ENCODE assay signal across 8 cellular contexts in genomic region chr11:5808500-5809121, GRCh38.
DNase-seq lines count a peak whose midpoint lies in the region; ATAC-seq and TF ChIP-seq lines count a peak whose summit lies in the region.

Gene OR52N2 (plus strand): TSS chr11:5808924. CDS start chr11:5820336, 11,412 bp downstream.

- TF ChIP-seq CTCF in AG04449 (IDR thresholded peaks at IDR 0.05; ENCODE audit: insufficient read depth, low read length, missing control alignments) = peak; percentile 78

- POLR2A ChIA-PET in AG04449 (lab: Yijun Ruan, JAX) = no interaction called here

- peak within 1 kb of the TSS; percentile 64 for H3K4me3 ChIP-seq in AG04449 (ENCODE audit: low read depth, low read length)

- DNase-seq in AG04449 (ENCODE audit: low read depth, low spot score) (peak; percentile 16), NCI-H226 (peak; percentile 47), medulla oblongata (ENCODE audit: extremely low spot score) (peak; percentile 91)
- DNase-seq in activated CD4-positive, alpha-beta T cell treated with anti-CD3 and anti-CD28 coated beads, Interleukin-2, amount 50 U/mL, for 4 hours = peak; percentile 65 to 70
- DNase-seq in effector CD4-positive, alpha-beta T cell = peak; percentile 66
- peak; percentile 61 for DNase-seq in stimulated activated CD8-positive, alpha-beta memory T cell treated with anti-CD3 and anti-CD28 coated beads, Interleukin-12 subunit alpha, Interleukin-12 subunit beta, amount 100 ng/mL, for 1 hour (ENCODE audit: low read depth)

- ATAC-seq in GM18508 (IDR thresholded peaks at IDR 0.05; ENCODE audit: insufficient read depth, unreplicated experiment) (peak; percentile 88), HG03039 (IDR thresholded peaks at IDR 0.05; ENCODE audit: unreplicated experiment) (peak; percentile 93)

- CTCF ChIA-PET in AG04449 (lab: Yijun Ruan, JAX) = interaction anchor here (1.2 to 3.1 kb wide), 3 partner anchors 210 to 428 kb away, joined by 3 to 30 read pairs (median 4); no protein-coding TSS in a partner anchor

Comparison
In these comparisons a context has a peak if more than half of its experiments do, and no peak if none do; other contexts are left out.
1. Peak in every context shown above with its lines: DNase-seq, ATAC-seq and H3K4me3 ChIP-seq.
2. DNase-seq: peak in every context shown above with its lines; median percentile 91 in medulla oblongata; 68 in activated CD4-positive, alpha-beta T cell treated with anti-CD3 and anti-CD28 coated beads, Interleukin-2, amount 50 U/mL, for 4 hours; 66 in effector CD4-positive, alpha-beta T cell; 61 in stimulated activated CD8-positive, alpha-beta memory T cell treated with anti-CD3 and anti-CD28 coated beads, Interleukin-12 subunit alpha, Interleukin-12 subunit beta, amount 100 ng/mL, for 1 hour; 47 in NCI-H226; 16 in AG04449.